Comparison of ENCODE assay signal across 16 cellular contexts in the genomic region with DNA sequence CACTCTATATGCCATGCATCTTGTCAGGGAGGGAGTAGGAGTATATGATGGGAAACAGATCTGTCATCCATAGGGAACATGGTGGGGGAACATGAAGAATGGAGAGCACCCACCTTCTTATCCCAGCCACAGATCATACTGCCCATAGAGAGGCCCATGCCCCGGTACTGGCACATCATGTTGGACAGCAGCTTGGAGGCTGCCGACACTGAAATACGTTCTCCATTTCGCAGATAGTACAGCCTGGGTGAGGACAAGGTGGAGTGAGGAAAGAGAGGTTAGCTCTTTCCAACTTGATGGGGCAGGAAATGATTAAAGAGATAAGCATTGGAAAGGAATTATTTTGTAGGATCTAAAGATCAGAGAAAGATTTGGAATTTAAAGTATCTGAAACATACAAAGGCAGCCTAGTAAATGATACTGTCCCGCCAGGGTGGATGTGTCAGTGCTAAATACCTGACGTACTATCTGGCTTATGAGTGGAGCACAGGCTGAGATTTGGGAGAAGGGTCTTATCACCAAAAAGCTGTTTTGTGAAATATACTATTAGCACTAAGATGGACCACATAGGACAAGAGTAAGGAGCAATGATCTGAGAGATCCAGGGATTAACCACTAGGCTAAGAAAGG. TPM values are rescaled to one million over a fixed set of nuclear protein-coding genes. Genes with fewer than 3 reads are reported as not detected.
DNase-seq lines count a peak whose midpoint lies in the region; ATAC-seq and TF ChIP-seq lines count a peak whose summit lies in the region.
"Had no signal": no experiment of that assay in that cellular context is flagged by ENCODE, and none has a peak within 500 bp of the region (broad histone marks: within the 10 kb centered on the region; RNA-seq: fewer than 3 reads in every experiment).

No MANE protein-coding gene starts in this region.

- POLR2A ChIA-PET in T-cell (lab: Charles Lee) = interaction anchor here in 1 of 2 donors (0.6 to 0.8 kb wide), 2 partner anchors 11 to 15 kb away, joined by 3 to 4 read pairs; partner anchors contain the start of genes PSMB9 and TAP1

- CTCF ChIA-PET in activated CD8-positive, alpha-beta memory T cell treated with anti-CD3 and anti-CD28 coated beads, Interleukin-2, amount 10 ng/mL, durations not matched to agents 7 days and 5 days (lab: Charles Lee) = interaction anchor here (1.5 to 11.5 kb wide), 5 partner anchors 8 to 142 kb away, joined by 5 to 318 read pairs (median 62); partner anchors contain the start of genes BRD2, PSMB9 and TAP1
- CTCF ChIA-PET in T-cell (lab: Charles Lee) = interaction anchor here in 1 of 2 donors (0.9 to 5.8 kb wide), 3 partner anchors 9 to 25 kb away, joined by 3 to 236 read pairs (median 19); partner anchors contain the start of genes PSMB9 and TAP1

- peak overlapping the region in 4 of 5 donors; percentile 21 to 99 (median 97) for H3K27ac ChIP-seq in stomach

- peak overlapping the region; percentile 95 for H3K27ac Mint-ChIP-seq in activated CD8-positive, alpha-beta memory T cell treated with anti-CD3 and anti-CD28 coated beads, Interleukin-2, amount 10 ng/mL, durations not matched to agents 7 days and 5 days
- peak overlapping the region; percentile 100 for H3K27ac Mint-ChIP-seq in T-cell
- H3K27ac Mint-ChIP-seq in immature natural killer cell = peak overlapping the region; percentile 87 to 100 (median 100)
- H3K27ac Mint-ChIP-seq: GM23338 had no signal

- peak overlapping the region in 2 of 4 donors; percentile 61 to 73 for H3K4me3 ChIP-seq in stomach

- peaks cover 70% of the 10 kb centered on the region for H3K36me3 Mint-ChIP-seq in activated CD8-positive, alpha-beta memory T cell treated with anti-CD3 and anti-CD28 coated beads, Interleukin-2, amount 10 ng/mL, durations not matched to agents 7 days and 5 days
- H3K36me3 Mint-ChIP-seq in T-cell (peaks cover 51% of the 10 kb centered on the region), immature natural killer cell (peaks cover 24 to 61% (median 45%) of the 10 kb centered on the region in 3 donors)

- H3K36me3 ChIP-seq in stomach = peaks cover 9 to 49% (median 42%) of the 10 kb centered on the region in 4 donors

- H3K27me3 ChIP-seq in stomach = no peaks in the 10 kb centered on the region

- no peak for TF ChIP-seq EP300 in stomach (IDR thresholded peaks at IDR 0.05)

- H3K9me3 ChIP-seq in stomach = no peaks in the 10 kb centered on the region

- TF ChIP-seq POLR2A in stomach (IDR thresholded peaks at IDR 0.05) = no peak

- intact Hi-C loops in stomach (cut with DNase I; ENCODE audit: low total_unique reads) = no loop called here

- H3K4me1 ChIP-seq in stomach = peaks cover 27 to 65% (median 52%) of the 10 kb centered on the region in 4 donors

- ATAC-seq in activated CD8-positive, alpha-beta memory T cell treated with anti-CD3 and anti-CD28 coated beads, Interleukin-2, amount 10 ng/mL, durations not matched to agents 7 days and 5 days = no peak
- ATAC-seq in T-cell (replicated peaks in 1 of 4) = no peak
- ATAC-seq: GM23338 had no signal

- H3K4me3 Mint-ChIP-seq in activated CD8-positive, alpha-beta memory T cell treated with anti-CD3 and anti-CD28 coated beads, Interleukin-2, amount 10 ng/mL, durations not matched to agents 7 days and 5 days = peak overlapping the region; percentile 86
- peak overlapping the region; percentile 98 to 100 (median 100) for H3K4me3 Mint-ChIP-seq in T-cell
- H3K4me3 Mint-ChIP-seq in immature natural killer cell = peak overlapping the region; percentile 93 to 100 (median 96)

- TF ChIP-seq CTCF in stomach (IDR thresholded peaks at IDR 0.05) = no peak

- H3K27me3 Mint-ChIP-seq in activated CD8-positive, alpha-beta memory T cell treated with anti-CD3 and anti-CD28 coated beads, Interleukin-2, amount 10 ng/mL, durations not matched to agents 7 days and 5 days = no peaks in the 10 kb centered on the region
- H3K27me3 Mint-ChIP-seq in T-cell (no peaks in the 10 kb centered on the region), immature natural killer cell (ENCODE audit: low read depth in 3 of 3) (peaks cover 14 to 25% (median 21%) of the 10 kb centered on the region in 3 donors)

- DNase-seq in activated CD8-positive, alpha-beta memory T cell treated with anti-CD3 and anti-CD28 coated beads, Interleukin-2, amount 10 ng/mL, durations not matched to agents 7 days and 5 days = no peak
- no peak for DNase-seq in activated CD8-positive, alpha-beta memory T cell treated with anti-CD3 and anti-CD28 coated beads, Interleukin-2, amount 50 U/mL, for 48 hours
- no peak for DNase-seq in T-cell
- no peak for DNase-seq in immature natural killer cell
- DNase-seq in stomach = no peak
- DNase-seq in DMS79 (lab: John Stamatoyannopoulos, UW) = no peak
- DNase-seq in SKM-1 (lab: John Stamatoyannopoulos, UW; ENCODE audit: unreplicated experiment) = no peak
- no peak for DNase-seq in AG08395 (ENCODE audit: low spot score)
- DNase-seq: cerebellar nuclear complex; EL; kidney; NCI-H1694 treated with DMSO at 0.1 percent for 48 hours; NK-92 treated with Interleukin-12 subunit alpha and Interleukin-12 subunit beta, amount 100 ng/mL, for 24 hours; occipital lobe; stimulated activated naive CD4-positive, alpha-beta T cell had no signal

- H3K9me3 Mint-ChIP-seq in activated CD8-positive, alpha-beta memory T cell treated with anti-CD3 and anti-CD28 coated beads, Interleukin-2, amount 10 ng/mL, durations not matched to agents 7 days and 5 days (ENCODE audit: low read depth) = no peaks in the 10 kb centered on the region
- H3K9me3 Mint-ChIP-seq in T-cell = no peaks in the 10 kb centered on the region
- H3K9me3 Mint-ChIP-seq in immature natural killer cell = no peaks in the 10 kb centered on the region
- H3K9me3 Mint-ChIP-seq: GM23338 had no signal

- WGBS in stomach, 5 donors = 88 to 94% (median 91%) methylated on average over 6 of the region's 6 CpGs

- peaks cover 52% of the 10 kb centered on the region for H3K4me1 Mint-ChIP-seq in activated CD8-positive, alpha-beta memory T cell treated with anti-CD3 and anti-CD28 coated beads, Interleukin-2, amount 10 ng/mL, durations not matched to agents 7 days and 5 days
- H3K4me1 Mint-ChIP-seq in T-cell (peaks cover 69 to 76% (median 76%) of the 10 kb centered on the region in 3 donors), immature natural killer cell (peaks cover 82 to 90% of the 10 kb centered on the region in 2 donors)

RNA-seq across cellular contexts. Expression of gene PSMB8, which starts 1.7 kb away (rescaled TPM):
- 100 to 1,000 TPM; 461 to 464 TPM for total RNA-seq in activated CD8-positive, alpha-beta memory T cell treated with anti-CD3 and anti-CD28 coated beads, Interleukin-2, amount 10 ng/mL, durations not matched to agents 7 days and 5 days
- total RNA-seq in T-cell = 100 to 1,000 TPM; 131 to 171 (median 150) TPM
- polyA plus RNA-seq in immature natural killer cell = 100 to 1,000 TPM; 495 to 696 (median 528) TPM
- 10 to 100 TPM in 3 of 5 donors, 1 to 10 TPM in 2; 2.7 to 32.1 (median 16.7) TPM for total RNA-seq in stomach
- 100 to 1,000 TPM in 2 of 3 donors, 10 to 100 TPM in 1; 88.6 to 177 (median 124) TPM for polyA plus RNA-seq in stomach

RNA-seq across cellular contexts. Expression of gene TAP2, which starts 3.6 kb away (rescaled TPM):
- 100 to 1,000 TPM; 242 to 258 TPM for total RNA-seq in activated CD8-positive, alpha-beta memory T cell treated with anti-CD3 and anti-CD28 coated beads, Interleukin-2, amount 10 ng/mL, durations not matched to agents 7 days and 5 days
- total RNA-seq in T-cell (100 to 1,000 TPM; 116 to 147 (median 140) TPM), stomach (100 to 1,000 TPM in 1 of 5 donors, 10 to 100 TPM in 3, 1 to 10 TPM in 1; 3.8 to 449 (median 12.2) TPM)
- polyA plus RNA-seq in immature natural killer cell (10 to 100 TPM; 16.9 to 67.6 (median 30.4) TPM), stomach (10 to 100 TPM in 1 of 3 donors, 1 to 10 TPM in 2; 1.2 to 24.6 (median 4.4) TPM)

RNA-seq across cellular contexts. Expression of gene TAP1, which starts 11.4 kb away (rescaled TPM):
- total RNA-seq in activated CD8-positive, alpha-beta memory T cell treated with anti-CD3 and anti-CD28 coated beads, Interleukin-2, amount 10 ng/mL, durations not matched to agents 7 days and 5 days = 100 to 1,000 TPM; 407 to 417 TPM
- total RNA-seq in T-cell = 100 to 1,000 TPM; 117 to 163 (median 147) TPM
- 100 to 1,000 TPM; 310 to 465 (median 439) TPM for polyA plus RNA-seq in immature natural killer cell
- 10 to 100 TPM; 16.0 to 54.7 (median 29.6) TPM for total RNA-seq in stomach
- polyA plus RNA-seq in stomach = 100 to 1,000 TPM in 1 of 3 donors, 10 to 100 TPM in 2; 10.8 to 117 (median 15.5) TPM

RNA-seq across cellular contexts. Expression of gene PSMB9, which starts 11.9 kb away (rescaled TPM):
- 100 to 1,000 TPM; 402 to 473 TPM for total RNA-seq in activated CD8-positive, alpha-beta memory T cell treated with anti-CD3 and anti-CD28 coated beads, Interleukin-2, amount 10 ng/mL, durations not matched to agents 7 days and 5 days
- 100 to 1,000 TPM; 110 to 173 (median 134) TPM for total RNA-seq in T-cell
- 1,000 to 10,000 TPM in 1 of 3 donors, 100 to 1,000 TPM in 2; 694 to 1,190 (median 822) TPM for polyA plus RNA-seq in immature natural killer cell
- total RNA-seq in stomach = 10 to 100 TPM in 1 of 5 donors, 1 to 10 TPM in 4; 5.4 to 18.7 (median 6.8) TPM
- polyA plus RNA-seq in stomach = 100 to 1,000 TPM in 1 of 3 donors, 10 to 100 TPM in 2; 33.2 to 107 (median 91.6) TPM

RNA-seq across cellular contexts. Expression of gene HLA-DOB, which starts 25.3 kb away (rescaled TPM):
- total RNA-seq in activated CD8-positive, alpha-beta memory T cell treated with anti-CD3 and anti-CD28 coated beads, Interleukin-2, amount 10 ng/mL, durations not matched to agents 7 days and 5 days = 1 to 10 TPM; 2.7 to 3.9 TPM
- 1 to 10 TPM; 3.3 to 8.2 (median 3.9) TPM for total RNA-seq in T-cell
- polyA plus RNA-seq in immature natural killer cell = 1 to 10 TPM in 2 of 3 donors, under 1 TPM in 1; 0.45 to 6.6 (median 4.8) TPM
- total RNA-seq in stomach = 10 to 100 TPM in 1 of 5 donors, 1 to 10 TPM in 2, not detected in 2; 1.3 to 62.9 (median 2.9) TPM
- polyA plus RNA-seq in stomach = 1 to 10 TPM in 2 of 3 donors, under 1 TPM in 1; 0.81 to 5.0 (median 1.2) TPM
- total RNA-seq: GM23338, occipital lobe had no signal
- polyA plus RNA-seq: GM23338 had no signal
